In genomic region chr10:13699216-13699615, GRCh38 we compare ENCODE assay signal across 17 cellular contexts.
"Had no signal": no experiment of that assay in that cellular context is flagged by ENCODE, and none has a peak within 500 bp of the region (broad histone marks: within the 10 kb centered on the region; RNA-seq: fewer than 3 reads in every experiment).

No MANE protein-coding gene starts in this region.

- H3K4me1 ChIP-seq: foreskin keratinocyte, left lung, parathyroid adenoma had no signal

- ATAC-seq: activated CD8-positive, alpha-beta T cell treated with anti-CD3 and anti-CD28 coated beads for 36 hours; activated T-helper 17 cell treated with anti-CD3 and anti-CD28 coated beads, Interleukin-2, amount 50 U/mL, for 72 hours; effector memory CD8-positive, alpha-beta T cell; foreskin keratinocyte; left lung; naive thymus-derived CD8-positive, alpha-beta T cell; stimulated activated naive B cell treated with anti-CD40 and anti-IgM and Interleukin-4, amounts not matched to agents 10 μg/mL and 1 μg/mL and 100 μg/mL, for 72 hours had no signal

- H3K27ac ChIP-seq: foreskin keratinocyte, left lung, parathyroid adenoma had no signal

- H3K9me3 ChIP-seq: left lung, tibial artery had no signal

- H3K27me3 ChIP-seq: foreskin keratinocyte, left lung, tibial artery had no signal

- H3K4me3 ChIP-seq: left lung, tibial artery had no signal

- DNase-seq: activated CD4-positive, alpha-beta T cell treated with anti-CD3 and anti-CD28 coated beads, Interleukin-2, amount 10 ng/mL, durations not matched to agents 24 days and 14 days; activated CD8-positive, alpha-beta T cell treated with anti-CD3 and anti-CD28 coated beads for 36 hours; activated naive CD4-positive, alpha-beta T cell; activated naive CD8-positive, alpha-beta T cell treated with anti-CD3 and anti-CD28 coated beads for 36 hours; activated T-cell treated with anti-CD3 and anti-CD28 coated beads, Interleukin-2, amount 50 U/mL, for 1 hour; amniotic stem cell; effector memory CD8-positive, alpha-beta T cell; foreskin keratinocyte; hypothalamus; left lung; mesendoderm; naive thymus-derived CD8-positive, alpha-beta T cell; stimulated activated naive B cell treated with anti-CD40 and anti-IgM and Interleukin-4, amounts not matched to agents 10 μg/mL and 1 μg/mL and 100 μg/mL, for 72 hours; substantia nigra had no signal
